ENCODE assay signal across 28 cellular contexts in genomic region chr10:3639546-3639945, GRCh38.
"Had no signal": no experiment of that assay in that cellular context is flagged by ENCODE, and none has a peak within 500 bp of the region (broad histone marks: within the 10 kb centered on the region; RNA-seq: fewer than 3 reads in every experiment).

No MANE protein-coding gene starts in this region.

- H3K4me1 ChIP-seq: body of pancreas, gastrocnemius medialis, pancreas, prostate gland, uterus had no signal

- H3K27ac ChIP-seq: body of pancreas, coronary artery, dorsolateral prefrontal cortex, gastrocnemius medialis, hepatocyte, pancreas, prostate gland, skin epidermis, thoracic aorta, uterus had no signal

- H3K9me3 ChIP-seq: body of pancreas, gastrocnemius medialis, pancreas, prostate gland, thoracic aorta, uterus had no signal

- H3K4me3 ChIP-seq: body of pancreas, coronary artery, dorsolateral prefrontal cortex, gastrocnemius medialis, hepatocyte, pancreas, prostate gland, skin epidermis, thoracic aorta, uterus had no signal

- H3K36me3 ChIP-seq: gastrocnemius medialis, pancreas, prostate gland, thoracic aorta, uterus had no signal

- H3K4me2 ChIP-seq: hepatocyte had no signal

- H3K79me2 ChIP-seq: hepatocyte had no signal

- ATAC-seq: activated CD4-positive, CD25-positive, alpha-beta regulatory T cell treated with anti-CD3 and anti-CD28 coated beads, Interleukin-2, amount 50 U/mL, for 24 hours; body of pancreas; gastrocnemius medialis; naive thymus-derived CD4-positive, alpha-beta T cell; pancreas; sciatic nerve; stimulated activated effector memory CD8-positive, alpha-beta T cell treated with anti-CD3 and anti-CD28 coated beads, Interleukin-12 subunit alpha, Interleukin-12 subunit beta, amount 100 ng/mL, for 72 hours had no signal

- DNase-seq: activated CD4-positive, alpha-beta memory T cell treated with anti-CD3 and anti-CD28 coated beads for 36 hours; activated CD4-positive, alpha-beta T cell treated with anti-CD3 and anti-CD28 coated beads, Interleukin-2, amount 10 ng/mL, durations not matched to agents 24 days and 14 days; activated CD8-positive, alpha-beta memory T cell treated with anti-CD3 and anti-CD28 coated beads, Interleukin-2, amount 50 U/mL, for 4 hours; activated gamma-delta T cell; activated naive CD4-positive, alpha-beta T cell treated with anti-CD3 and anti-CD28 coated beads, Interleukin-2, amount 50 U/mL, for 16 hours; activated T-cell treated with anti-CD3 and anti-CD28 coated beads, Interleukin-2, amount 50 U/mL, for 1 hour; anterior cingulate cortex; body of pancreas; dorsolateral prefrontal cortex; effector memory CD4-positive, alpha-beta T cell; erythroblast; gastrocnemius medialis; kidney; midbrain; naive thymus-derived CD4-positive, alpha-beta T cell; nucleus accumbens; pancreas; retina; stimulated activated CD4-positive, alpha-beta T cell treated with anti-CD3 and anti-CD28 coated beads, Interleukin-4, amount 100 ng/mL, for 24 hours; uterus had no signal

- H2AFZ ChIP-seq: hepatocyte had no signal

- H3K27me3 ChIP-seq: body of pancreas, dorsolateral prefrontal cortex, gastrocnemius medialis, hepatocyte, pancreas, uterus had no signal
